ENCODE assay signal across 26 cellular contexts in the genomic region with DNA sequence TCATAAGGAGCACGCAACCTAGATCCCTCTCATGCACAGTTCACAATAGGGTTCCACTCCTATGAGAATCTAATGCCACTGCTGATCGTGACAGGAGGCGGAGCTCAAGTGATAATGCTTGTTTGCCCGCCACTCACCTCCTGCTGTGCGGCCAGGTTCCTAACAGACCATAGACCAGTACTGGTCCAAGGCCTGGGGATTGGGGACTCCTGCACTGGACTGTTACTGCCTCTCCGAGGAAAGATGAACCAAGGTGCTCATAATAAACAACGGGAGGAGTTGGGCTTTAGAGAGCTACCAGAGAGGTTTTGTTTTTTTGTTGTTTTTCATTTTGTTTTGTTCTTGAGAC. TPM values are rescaled to one million over a fixed set of nuclear protein-coding genes. Genes with fewer than 3 reads are reported as not detected.
DNase-seq lines count a peak whose midpoint lies in the region; ATAC-seq lines count a peak whose summit lies in the region.
"Had no signal": no experiment of that assay in that cellular context is flagged by ENCODE, and none has a peak within 500 bp of the region (broad histone marks: within the 10 kb centered on the region; RNA-seq: fewer than 3 reads in every experiment).

No MANE protein-coding gene starts in this region.

- intact Hi-C loops in activated CD4-positive, alpha-beta memory T cell treated with anti-CD3 and anti-CD28 coated beads for 36 hours (cut with micrococcal nuclease) = no loop called here

- CTCF ChIA-PET in activated CD4-positive, alpha-beta memory T cell treated with anti-CD3 and anti-CD28 coated beads for 36 hours (lab: Charles Lee) = interaction anchor here (0.8 to 1.6 kb wide), 3 partner anchors 9 to 339 kb away, joined by 3 read pairs; a partner anchor contains a TSS
- CTCF ChIA-PET in activated CD4-positive, alpha-beta memory T cell treated with anti-CD3 and anti-CD28 coated beads, Interleukin-2, amount 10 ng/mL, durations not matched to agents 7 days and 5 days (lab: Charles Lee) = interaction anchor here (2.7 kb wide), 1 partner anchor 85 kb away, joined by 7 read pairs; no protein-coding TSS in a partner anchor

- DNase-seq in activated CD4-positive, alpha-beta memory T cell treated with anti-CD3 and anti-CD28 coated beads for 36 hours = peak; percentile 5
- DNase-seq in activated CD4-positive, alpha-beta memory T cell treated with anti-CD3 and anti-CD28 coated beads, Interleukin-2, amount 10 ng/mL, durations not matched to agents 7 days and 5 days = no peak
- DNase-seq in mesenteric fat pad (ENCODE audit: low spot score) = peak; percentile 53
- no peak for DNase-seq in stimulated activated effector memory CD8-positive, alpha-beta T cell treated with anti-CD3 and anti-CD28 coated beads, Interleukin-12 subunit alpha, Interleukin-12 subunit beta, amount 100 ng/mL, for 72 hours (ENCODE audit: low spot score in 2 of 2)
- no peak for DNase-seq in activated gamma-delta T cell (lab: John Stamatoyannopoulos, UW)
- DNase-seq: CD8-positive, alpha-beta memory T cell; DMS 273 treated with DMSO at 0.1 percent for 48 hours; DMS79 treated with DMSO at 0.1 percent for 48 hours; GF-D8; HCEC 1CT; IMR-90; KG1; MM.1S; NCI-H1048; NCI-H187; NCI-H2081 treated with DMSO at 0.1 percent for 48 hours; NCI-H2171; NCI-H226; NCI-H510A; NCI-H69; SHP77 treated with DMSO at 0.1 percent for 48 hours had no signal

- H3K4me2 ChIP-seq in BLaER1 = 0 out of 2 replicates have a peak overlapping the region, but pooled peaks have one; percentile 40

- H3K27me3 ChIP-seq in BLaER1 = no peaks in the 10 kb centered on the region

- POLR2A ChIA-PET in activated CD4-positive, alpha-beta memory T cell treated with anti-CD3 and anti-CD28 coated beads for 36 hours (lab: Charles Lee) = no interaction called here
- POLR2A ChIA-PET in activated CD4-positive, alpha-beta memory T cell treated with anti-CD3 and anti-CD28 coated beads, Interleukin-2, amount 10 ng/mL, durations not matched to agents 7 days and 5 days (lab: Charles Lee) = interaction anchor here (1.7 kb wide), 1 partner anchor 60 kb away, joined by 4 read pairs; a partner anchor contains a TSS

- no peak for ATAC-seq in stimulated activated effector memory CD8-positive, alpha-beta T cell treated with anti-CD3 and anti-CD28 coated beads, Interleukin-12 subunit alpha, Interleukin-12 subunit beta, amount 100 ng/mL, for 72 hours
- no peak for ATAC-seq in GM19395 (IDR thresholded peaks at IDR 0.05; ENCODE audit: unreplicated experiment)

- no peaks in the 10 kb centered on the region for H3K9me3 ChIP-seq in BLaER1

- no peaks in the 10 kb centered on the region for H3K36me3 Mint-ChIP-seq in activated CD4-positive, alpha-beta memory T cell treated with anti-CD3 and anti-CD28 coated beads for 36 hours
- no peaks in the 10 kb centered on the region for H3K36me3 Mint-ChIP-seq in activated CD4-positive, alpha-beta memory T cell treated with anti-CD3 and anti-CD28 coated beads, Interleukin-2, amount 10 ng/mL, durations not matched to agents 7 days and 5 days (ENCODE audit: low read depth)
- H3K36me3 Mint-ChIP-seq in stimulated activated effector memory CD8-positive, alpha-beta T cell treated with anti-CD3 and anti-CD28 coated beads, Interleukin-12 subunit alpha, Interleukin-12 subunit beta, amount 100 ng/mL, for 72 hours = no peaks in the 10 kb centered on the region
- H3K36me3 Mint-ChIP-seq: CD8-positive, alpha-beta memory T cell had no signal

- no peak overlapping the region for H3K9ac ChIP-seq in BLaER1

- H3K4me1 ChIP-seq in BLaER1 = peaks cover 28% of the 10 kb centered on the region

- H4K20me1 ChIP-seq in BLaER1 = no peaks in the 10 kb centered on the region

- no peak overlapping the region for H3K4me3 ChIP-seq in BLaER1

- no peaks in the 10 kb centered on the region for H3K9me3 Mint-ChIP-seq in activated CD4-positive, alpha-beta memory T cell treated with anti-CD3 and anti-CD28 coated beads for 36 hours
- no peaks in the 10 kb centered on the region for H3K9me3 Mint-ChIP-seq in activated CD4-positive, alpha-beta memory T cell treated with anti-CD3 and anti-CD28 coated beads, Interleukin-2, amount 10 ng/mL, durations not matched to agents 7 days and 5 days
- H3K9me3 Mint-ChIP-seq in stimulated activated effector memory CD8-positive, alpha-beta T cell treated with anti-CD3 and anti-CD28 coated beads, Interleukin-12 subunit alpha, Interleukin-12 subunit beta, amount 100 ng/mL, for 72 hours = no peaks in the 10 kb centered on the region
- H3K9me3 Mint-ChIP-seq: CD8-positive, alpha-beta memory T cell had no signal

- no peaks in the 10 kb centered on the region for H3K4me1 Mint-ChIP-seq in activated CD4-positive, alpha-beta memory T cell treated with anti-CD3 and anti-CD28 coated beads for 36 hours (ENCODE audit: low read depth)
- no peaks in the 10 kb centered on the region for H3K4me1 Mint-ChIP-seq in activated CD4-positive, alpha-beta memory T cell treated with anti-CD3 and anti-CD28 coated beads, Interleukin-2, amount 10 ng/mL, durations not matched to agents 7 days and 5 days
- H3K4me1 Mint-ChIP-seq in stimulated activated effector memory CD8-positive, alpha-beta T cell treated with anti-CD3 and anti-CD28 coated beads, Interleukin-12 subunit alpha, Interleukin-12 subunit beta, amount 100 ng/mL, for 72 hours = peaks cover 7% of the 10 kb centered on the region
- H3K4me1 Mint-ChIP-seq: CD8-positive, alpha-beta memory T cell had no signal

- no peak overlapping the region for H3K4me3 Mint-ChIP-seq in activated CD4-positive, alpha-beta memory T cell treated with anti-CD3 and anti-CD28 coated beads for 36 hours
- H3K4me3 Mint-ChIP-seq in activated CD4-positive, alpha-beta memory T cell treated with anti-CD3 and anti-CD28 coated beads, Interleukin-2, amount 10 ng/mL, durations not matched to agents 7 days and 5 days = no peak overlapping the region
- no peak overlapping the region for H3K4me3 Mint-ChIP-seq in stimulated activated effector memory CD8-positive, alpha-beta T cell treated with anti-CD3 and anti-CD28 coated beads, Interleukin-12 subunit alpha, Interleukin-12 subunit beta, amount 100 ng/mL, for 72 hours
- H3K4me3 Mint-ChIP-seq: B cell; CD14-positive monocyte; CD8-positive, alpha-beta memory T cell had no signal

- no peak overlapping the region for H3K27ac Mint-ChIP-seq in activated CD4-positive, alpha-beta memory T cell treated with anti-CD3 and anti-CD28 coated beads for 36 hours
- H3K27ac Mint-ChIP-seq in activated CD4-positive, alpha-beta memory T cell treated with anti-CD3 and anti-CD28 coated beads, Interleukin-2, amount 10 ng/mL, durations not matched to agents 7 days and 5 days = no peak overlapping the region
- H3K27ac Mint-ChIP-seq in stimulated activated effector memory CD8-positive, alpha-beta T cell treated with anti-CD3 and anti-CD28 coated beads, Interleukin-12 subunit alpha, Interleukin-12 subunit beta, amount 100 ng/mL, for 72 hours = peak overlapping the region; percentile 52
- H3K27ac Mint-ChIP-seq: B cell had no signal

- no peaks in the 10 kb centered on the region for H3K36me3 ChIP-seq in BLaER1

- H3K27me3 Mint-ChIP-seq in activated CD4-positive, alpha-beta memory T cell treated with anti-CD3 and anti-CD28 coated beads for 36 hours = no peaks in the 10 kb centered on the region
- H3K27me3 Mint-ChIP-seq in activated CD4-positive, alpha-beta memory T cell treated with anti-CD3 and anti-CD28 coated beads, Interleukin-2, amount 10 ng/mL, durations not matched to agents 7 days and 5 days = no peaks in the 10 kb centered on the region
- H3K27me3 Mint-ChIP-seq: CD8-positive, alpha-beta memory T cell had no signal

- H3K27ac ChIP-seq in BLaER1 = no peak overlapping the region
- H3K27ac ChIP-seq: 22Rv1 had no signal

RNA-seq across cellular contexts. Expression of a gene that starts 58.2 kb away (rescaled TPM):
- total RNA-seq in activated CD4-positive, alpha-beta memory T cell treated with anti-CD3 and anti-CD28 coated beads for 36 hours = 1 to 10 TPM; 5.4 to 5.8 TPM
- total RNA-seq in activated CD4-positive, alpha-beta memory T cell treated with anti-CD3 and anti-CD28 coated beads, Interleukin-2, amount 10 ng/mL, durations not matched to agents 7 days and 5 days = 10 to 100 TPM; 13.4 to 13.9 TPM
- total RNA-seq in mesenteric fat pad = 58.3 TPM

Comparison
In these comparisons a context has a peak if more than half of its experiments do, and no peak if none do; other contexts are left out.
1. DNase-seq: peak in activated CD4-positive, alpha-beta memory T cell treated with anti-CD3 and anti-CD28 coated beads for 36 hours (single experiment) and mesenteric fat pad (single experiment); none in activated CD4-positive, alpha-beta memory T cell treated with anti-CD3 and anti-CD28 coated beads, Interleukin-2, amount 10 ng/mL, durations not matched to agents 7 days and 5 days (single experiment), stimulated activated effector memory CD8-positive, alpha-beta T cell treated with anti-CD3 and anti-CD28 coated beads, Interleukin-12 subunit alpha, Interleukin-12 subunit beta, amount 100 ng/mL, for 72 hours (0 of 2) and activated gamma-delta T cell (single experiment).